In the genomic region with DNA sequence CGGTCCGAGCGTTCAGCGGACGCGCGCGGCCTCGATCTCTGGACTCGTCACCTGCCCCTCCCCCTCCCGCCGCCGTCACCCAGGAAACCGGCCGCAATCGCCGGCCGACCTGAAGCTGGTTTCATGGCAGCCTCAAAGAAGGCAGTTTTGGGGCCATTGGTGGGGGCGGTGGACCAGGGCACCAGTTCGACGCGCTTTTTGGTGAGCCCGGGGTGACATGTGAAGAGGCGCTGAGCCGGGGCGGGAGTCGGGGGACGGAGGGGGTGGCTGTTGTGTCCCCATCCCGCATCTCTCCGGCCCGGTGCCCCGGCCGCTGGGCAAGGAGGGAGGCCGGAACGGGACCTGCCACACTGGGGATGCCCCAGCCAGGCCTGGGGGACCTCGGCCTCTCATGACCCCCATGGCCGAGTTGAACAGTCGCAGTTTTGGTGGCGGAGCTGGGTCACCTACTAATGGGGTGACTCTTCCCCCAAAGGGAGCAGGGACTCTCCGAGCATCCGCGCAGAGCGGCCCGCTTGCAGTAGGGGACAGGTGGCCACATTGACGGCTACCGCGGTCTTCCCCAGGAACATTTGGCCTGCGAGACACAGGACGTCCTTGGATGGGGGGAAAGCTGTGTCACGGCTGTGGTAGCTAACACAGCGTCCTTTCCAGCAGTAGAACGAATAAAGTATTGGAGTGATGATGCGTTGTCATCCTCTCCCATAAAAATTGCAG, we compare ENCODE assay signal across 9 cellular contexts. TPM values are rescaled to one million over a fixed set of nuclear protein-coding genes. Genes with fewer than 3 reads are reported as not detected.
DNase-seq lines count a peak whose midpoint lies in the region; FAIRE-seq and TF ChIP-seq lines count a peak whose summit lies in the region.
"Had no signal": no experiment of that assay in that cellular context is flagged by ENCODE, and none has a peak within 500 bp of the region (broad histone marks: within the 10 kb centered on the region; RNA-seq: fewer than 3 reads in every experiment).

A gene (plus strand): TSS at position 9 of the 717 bp plus-strand sequence. CDS start 115 bp downstream, at position 124.

- no peak for TF ChIP-seq CTCF in astrocyte (IDR thresholded peaks at IDR 0.05; ENCODE audit: insufficient read depth, low read depth, low read length)

- H3K4me1 ChIP-seq in astrocyte (ENCODE audit: insufficient read depth, low read length) (no peaks in the 10 kb centered on the region), skeletal muscle tissue (ENCODE audit: control insufficient read depth in 3 of 3, insufficient read depth in 3 of 3, low read length in 3 of 3) (peaks cover 0 to 3% (median 2%) of the 10 kb centered on the region in 3 donors)

- CTCF ChIA-PET in HEK293T (lab: Yijun Ruan, JAX): no interaction called here

- DNase-seq in NCI-H2107 treated with DMSO at 0.1 percent for 48 hours (lab: John Stamatoyannopoulos, UW; ENCODE audit: unreplicated experiment) (peak; percentile 2), NCI-H2107 (lab: John Stamatoyannopoulos, UW) (no peak), HEK293T (ENCODE audit: extremely low spot score) (peak; percentile 9), NCI-H69 (lab: John Stamatoyannopoulos, UW) (peak; percentile 27), astrocyte (ENCODE audit: low read depth) (no peak), H54 (ENCODE audit: insufficient read length, low spot score) (no peak)

- peaks cover 3% of the 10 kb centered on the region for H3K4me1 Mint-ChIP-seq in astrocyte (ENCODE audit: low read depth, unreplicated experiment)

- peak within 1 kb of the TSS; percentile 70 for H3K4me3 ChIP-seq in astrocyte (ENCODE audit: insufficient read depth, low read depth, low read length)
- peak within 1 kb of the TSS; percentile 62 for H3K4me3 ChIP-seq in iPS-18c (ENCODE audit: insufficient read depth, low read depth, low read length)
- peak within 1 kb of the TSS; percentile 72 to 84 (median 78) for H3K4me3 ChIP-seq in skeletal muscle tissue (ENCODE audit: low read length in 3 of 3)

- H3K9me3 ChIP-seq in astrocyte (ENCODE audit: insufficient read depth, low read depth, low read length): no peaks in the 10 kb centered on the region
- no peaks in the 10 kb centered on the region for H3K9me3 ChIP-seq in iPS-18c (ENCODE audit: control insufficient read depth, insufficient read depth, low read length)
- H3K9me3 ChIP-seq in skeletal muscle tissue (ENCODE audit: control insufficient read depth in 3 of 3, low read length in 3 of 3): no peaks in the 10 kb centered on the region

- H3K36me3 Mint-ChIP-seq in astrocyte (ENCODE audit: low read depth, unreplicated experiment): no peaks in the 10 kb centered on the region

- no peaks in the 10 kb centered on the region for H4K20me1 ChIP-seq in astrocyte (ENCODE audit: insufficient read depth, low read length)

- peak within 1 kb of the TSS; percentile 84 for H3K9ac ChIP-seq in astrocyte (ENCODE audit: low read length)
- H3K9ac ChIP-seq in skeletal muscle tissue (ENCODE audit: low read depth in 1 of 3, low read length in 3 of 3): peak within 1 kb of the TSS; percentile 59 to 71 (median 66)

- no peaks in the 10 kb centered on the region for H3K27me3 Mint-ChIP-seq in astrocyte (ENCODE audit: low read depth, unreplicated experiment)

- peak within 1 kb of the TSS; percentile 77 for H3K27ac Mint-ChIP-seq in astrocyte (ENCODE audit: unreplicated experiment)

- H3K4me3 Mint-ChIP-seq in astrocyte (ENCODE audit: unreplicated experiment): peak within 1 kb of the TSS; percentile 81

- no peaks in the 10 kb centered on the region for H3K9me3 Mint-ChIP-seq in astrocyte (ENCODE audit: unreplicated experiment)

- peak within 1 kb of the TSS; percentile 93 for H3K4me2 ChIP-seq in astrocyte (ENCODE audit: low read length)

- H2AFZ ChIP-seq in astrocyte (ENCODE audit: low read depth, low read length): peak within 1 kb of the TSS; percentile 92

- H3K27me3 ChIP-seq in astrocyte (ENCODE audit: insufficient read depth, low read length) (no peaks in the 10 kb centered on the region), skeletal muscle tissue (ENCODE audit: control insufficient read depth in 3 of 3, insufficient read depth in 3 of 3, low read length in 3 of 3) (no peaks in the 10 kb centered on the region)

- POLR2A ChIA-PET in HEK293T (lab: Yijun Ruan, JAX): no interaction called here

- peak within 1 kb of the TSS; percentile 63 for H3K27ac ChIP-seq in astrocyte (ENCODE audit: low read depth, low read length)
- peak within 1 kb of the TSS; percentile 68 for H3K27ac ChIP-seq in skeletal muscle tissue (ENCODE audit: low read depth, low read length)

- no peaks in the 10 kb centered on the region for H3K79me2 ChIP-seq in astrocyte (ENCODE audit: insufficient read depth, low read length)

- TF ChIP-seq POLR2A in H54 (IDR thresholded peaks at IDR 0.05; ENCODE audit: low read depth, low read length): no peak

- no peak for FAIRE-seq in astrocyte (lab: Jason Lieb, UNC)
- FAIRE-seq in H54 (lab: Jason Lieb, UNC): no peak
- FAIRE-seq: G401.6 had no signal

- H3K36me3 ChIP-seq in astrocyte (ENCODE audit: insufficient read depth, low read length) (no peaks in the 10 kb centered on the region), skeletal muscle tissue (ENCODE audit: control insufficient read depth in 3 of 3, insufficient read depth in 3 of 3, low read length in 3 of 3) (no peaks in the 10 kb centered on the region)

TF ChIP-seq in HEK293T, 16 proteins besides CTCF, POLR2A, EP300 and RAD21:
- no peak for TF ChIP-seq ARNT (IDR thresholded peaks at IDR 0.05)
- no peak for TF ChIP-seq FOXM1 (IDR thresholded peaks at IDR 0.05; ENCODE audit: borderline replicate concordance)
- no peak for TF ChIP-seq CTBP1 (IDR thresholded peaks at IDR 0.05; ENCODE audit: borderline replicate concordance)
TF ChIP-seq in HEK293T: peak in this region for 0.

RNA-seq across cellular contexts. Expression of the gene that starts here (rescaled TPM):
- total RNA-seq in astrocyte (2.8 and 2.9 TPM in 2 replicates), skeletal muscle tissue (4.7 TPM)

Comparison
In these comparisons a context has a peak if more than half of its experiments do, and no peak if none do; other contexts are left out.
1. DNase-seq: peak in NCI-H2107 treated with DMSO at 0.1 percent for 48 hours (single experiment), HEK293T (single experiment) and NCI-H69 (single experiment); none in NCI-H2107 (single experiment), astrocyte (single experiment) and H54 (single experiment).
2. Peak in every context shown above with its lines, with median percentiles within 50 percentile points of each other: H3K4me3 ChIP-seq.